23 cellular contexts compared by ENCODE assay signal in the genomic region with DNA sequence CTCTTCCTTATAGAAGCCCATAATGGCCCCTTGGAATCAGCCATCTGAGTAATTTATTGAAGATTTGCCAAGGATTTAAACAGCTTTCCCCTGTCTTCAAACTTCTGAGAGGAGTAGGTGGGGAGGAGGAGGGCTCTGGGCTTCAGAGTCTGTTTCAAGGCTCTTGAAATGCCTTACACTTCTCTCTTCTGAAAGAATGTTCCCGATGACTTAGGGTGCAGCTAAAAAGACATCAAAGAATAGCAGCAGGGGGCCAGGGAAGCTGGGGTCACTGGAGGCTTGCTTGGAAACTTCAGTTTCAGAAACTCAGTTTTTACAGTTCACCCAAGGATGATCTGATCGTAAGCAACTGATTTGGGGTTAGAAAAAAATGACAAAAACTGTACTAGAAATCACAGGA.
"Had no signal": no experiment of that assay in that cellular context is flagged by ENCODE, and none has a peak within 500 bp of the region (broad histone marks: within the 10 kb centered on the region; RNA-seq: fewer than 3 reads in every experiment).

No MANE protein-coding gene starts in this region.

- FAIRE-seq: colon, endometrium, frontal cortex, keratinocyte, urothelium cell line had no signal

- ATAC-seq: left ventricle myocardium superior; lower lobe of right lung; naive thymus-derived CD8-positive, alpha-beta T cell; stimulated activated effector memory CD8-positive, alpha-beta T cell treated with anti-CD3 and anti-CD28 coated beads, Interleukin-12 subunit alpha, Interleukin-12 subunit beta, amount 100 ng/mL, for 72 hours had no signal

- H3K36me3 ChIP-seq: esophagus squamous epithelium, lower lobe of right lung, prostate gland, right atrium auricular region, sigmoid colon had no signal

- H3K27me3 ChIP-seq: right atrium auricular region, sigmoid colon, tibial nerve, upper lobe of left lung had no signal

- H3K9me3 Mint-ChIP-seq: dendritic cell treated with granulocyte-macrophage colony-stimulating factor and Interleukin-4, amounts not matched to agents 40 ng/mL and 50 ng/mL, for 4 days; stimulated activated effector memory CD8-positive, alpha-beta T cell treated with anti-CD3 and anti-CD28 coated beads, Interleukin-12 subunit alpha, Interleukin-12 subunit beta, amount 100 ng/mL, for 72 hours had no signal

- H3K4me1 ChIP-seq: prostate gland, sigmoid colon had no signal

- DNase-seq: effector CD8-positive, alpha-beta T cell; erythroblast; esophagus squamous epithelium; left ventricle myocardium superior; lower lobe of right lung; naive thymus-derived CD8-positive, alpha-beta T cell; sigmoid colon; stimulated activated CD4-positive, alpha-beta T cell treated with anti-CD3 and anti-CD28 coated beads, Interleukin-2, amount 100 ng/mL, for 24 hours; stimulated activated CD4-positive, alpha-beta T cell treated with anti-CD3 and anti-CD28 coated beads, Interleukin-4, amount 100 ng/mL, for 24 hours; upper lobe of left lung had no signal

- H3K4me3 ChIP-seq: esophagus squamous epithelium, lower lobe of right lung, prostate gland, right atrium auricular region, sigmoid colon, thoracic aorta, tibial nerve, upper lobe of left lung had no signal

- H3K4me3 Mint-ChIP-seq: dendritic cell treated with granulocyte-macrophage colony-stimulating factor and Interleukin-4, amounts not matched to agents 40 ng/mL and 50 ng/mL, for 4 days; naive thymus-derived CD8-positive, alpha-beta T cell; neural crest cell; stimulated activated effector memory CD8-positive, alpha-beta T cell treated with anti-CD3 and anti-CD28 coated beads, Interleukin-12 subunit alpha, Interleukin-12 subunit beta, amount 100 ng/mL, for 72 hours; stimulated activated naive CD8-positive, alpha-beta T cell treated with anti-CD3 and anti-CD28 coated beads, Interleukin-15, Interleukin-2, amounts not matched to agents 100 ng/mL and 50 ng/mL, for 24 hours had no signal

- H3K9me3 ChIP-seq: esophagus squamous epithelium, lower lobe of right lung, prostate gland, sigmoid colon, thoracic aorta, upper lobe of left lung had no signal

- H3K4me1 Mint-ChIP-seq: neural crest cell had no signal

- H3K27ac Mint-ChIP-seq: dendritic cell treated with granulocyte-macrophage colony-stimulating factor and Interleukin-4, amounts not matched to agents 40 ng/mL and 50 ng/mL, for 4 days; stimulated activated effector memory CD8-positive, alpha-beta T cell treated with anti-CD3 and anti-CD28 coated beads, Interleukin-12 subunit alpha, Interleukin-12 subunit beta, amount 100 ng/mL, for 72 hours; stimulated activated naive CD8-positive, alpha-beta T cell treated with anti-CD3 and anti-CD28 coated beads, Interleukin-15, Interleukin-2, amounts not matched to agents 100 ng/mL and 50 ng/mL, for 24 hours had no signal

- H3K27me3 Mint-ChIP-seq: stimulated activated naive CD8-positive, alpha-beta T cell treated with anti-CD3 and anti-CD28 coated beads, Interleukin-15, Interleukin-2, amounts not matched to agents 100 ng/mL and 50 ng/mL, for 24 hours had no signal

- H3K27ac ChIP-seq: esophagus squamous epithelium, lower lobe of right lung, prostate gland, right atrium auricular region, sigmoid colon, thoracic aorta, tibial nerve, upper lobe of left lung had no signal
